Comparison of ENCODE assay signal across 19 cellular contexts in the genomic region with DNA sequence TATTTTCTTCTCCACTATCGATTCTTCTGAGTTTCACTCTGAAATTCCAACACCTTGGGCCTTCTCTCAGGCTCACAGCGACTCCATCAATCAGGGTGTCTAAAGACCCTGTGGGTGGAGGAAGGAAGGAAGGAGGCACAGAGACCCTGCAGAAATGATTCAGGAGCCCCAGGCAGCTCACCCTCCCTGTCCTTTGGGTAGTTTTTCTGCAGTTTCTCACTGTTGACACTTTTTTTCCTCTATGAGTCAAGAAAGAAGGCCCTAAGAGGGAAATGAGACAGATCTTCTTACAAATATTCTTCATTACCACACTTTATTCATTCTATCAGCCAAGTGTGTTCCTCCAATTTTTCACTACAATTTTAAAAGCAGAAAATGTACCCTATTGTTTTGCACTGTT. TPM values are rescaled to one million over a fixed set of nuclear protein-coding genes. Genes with fewer than 3 reads are reported as not detected.
DNase-seq lines count a peak whose midpoint lies in the region; ATAC-seq and TF ChIP-seq lines count a peak whose summit lies in the region.
"Had no signal": no experiment of that assay in that cellular context is flagged by ENCODE, and none has a peak within 500 bp of the region (broad histone marks: within the 10 kb centered on the region; RNA-seq: fewer than 3 reads in every experiment).

No MANE protein-coding gene starts in this region.

- no peak overlapping the region for H3K4me3 ChIP-seq in MM.1S (ENCODE audit: low read length)
- H3K4me3 ChIP-seq in CD8-positive, alpha-beta memory T cell (ENCODE audit: low read length): no peak overlapping the region
- no peak overlapping the region for H3K4me3 ChIP-seq in suprapubic skin

- no peaks in the 10 kb centered on the region for H3K9me2 ChIP-seq in MM.1S (replicated peaks; ENCODE audit: insufficient read depth, low read length)

- no peak for TF ChIP-seq POLR2A in GM18505 (IDR thresholded peaks at IDR 0.05; ENCODE audit: borderline replicate concordance, extremely low read depth, insufficient read depth, insufficient read length)
- no peak for TF ChIP-seq POLR2A in suprapubic skin (IDR thresholded peaks at IDR 0.05)

- no peaks in the 10 kb centered on the region for H3K9me3 Mint-ChIP-seq in CD8-positive, alpha-beta memory T cell
- H3K9me3 Mint-ChIP-seq: effector memory CD8-positive, alpha-beta T cell had no signal

- H3K79me2 ChIP-seq in MM.1S (ENCODE audit: low read length): no peaks in the 10 kb centered on the region

- CTCF ChIA-PET in CD8-positive, alpha-beta memory T cell (lab: Charles Lee): no interaction called here

- peak overlapping the region; percentile 45; the same call in 1 of the 2 replicates for H3K4me2 ChIP-seq in MM.1S (ENCODE audit: low read depth, low read length)

- H3K27ac ChIP-seq in MM.1S (ENCODE audit: low read length) (no peak overlapping the region), suprapubic skin (no peak overlapping the region)
- H3K27ac ChIP-seq in CD8-positive, alpha-beta memory T cell (ENCODE audit: low read depth, low read length): no peak overlapping the region
- H3K27ac ChIP-seq: neutrophil, VCaP had no signal

- no peak for TF ChIP-seq CTCF in MM.1S (IDR thresholded peaks at IDR 0.05; ENCODE audit: low read length)
- TF ChIP-seq CTCF in suprapubic skin (IDR thresholded peaks at IDR 0.05): no peak

- POLR2A ChIA-PET in CD8-positive, alpha-beta memory T cell (lab: Charles Lee): no interaction called here

- H3K36me3 ChIP-seq in MM.1S (replicated peaks; ENCODE audit: insufficient read depth, low read length) (no peaks in the 10 kb centered on the region), suprapubic skin (no peaks in the 10 kb centered on the region)
- no peaks in the 10 kb centered on the region for H3K36me3 ChIP-seq in CD8-positive, alpha-beta memory T cell (ENCODE audit: insufficient read depth, low read length)
- H3K36me3 ChIP-seq: neutrophil, spleen had no signal

- H3K9me3 ChIP-seq in MM.1S (replicated peaks; ENCODE audit: insufficient read depth, low read length) (no peaks in the 10 kb centered on the region), suprapubic skin (no peaks in the 10 kb centered on the region)
- H3K9me3 ChIP-seq in CD8-positive, alpha-beta memory T cell (ENCODE audit: low read length): no peaks in the 10 kb centered on the region
- H3K9me3 ChIP-seq: neutrophil, spleen had no signal

- H2AFZ ChIP-seq in MM.1S (ENCODE audit: low read length): no peak overlapping the region

- WGBS in suprapubic skin: 67% methylated on average over 2 of the region's 2 CpGs

- no peaks in the 10 kb centered on the region for H3F3A ChIP-seq in MM.1S (ENCODE audit: insufficient read depth, low read length)

- H3K27ac Mint-ChIP-seq in CD8-positive, alpha-beta memory T cell: peak overlapping the region in 1 of 8 donors; percentile 84
- H3K27ac Mint-ChIP-seq: effector memory CD8-positive, alpha-beta T cell had no signal

- H4K20me1 ChIP-seq in MM.1S (ENCODE audit: insufficient read depth, low read length): no peaks in the 10 kb centered on the region

- no peaks in the 10 kb centered on the region for H3K27me3 ChIP-seq in MM.1S (replicated peaks; ENCODE audit: insufficient read depth, low read length)
- peaks cover 2% of the 10 kb centered on the region for H3K27me3 ChIP-seq in CD8-positive, alpha-beta memory T cell (ENCODE audit: insufficient read depth, low read length, poor library complexity, severe bottlenecking)
- no peaks in the 10 kb centered on the region for H3K27me3 ChIP-seq in suprapubic skin

- no peak overlapping the region for H3K4me3 Mint-ChIP-seq in CD8-positive, alpha-beta memory T cell
- H3K4me3 Mint-ChIP-seq: effector memory CD8-positive, alpha-beta T cell had no signal

- ATAC-seq in GM18505 (IDR thresholded peaks at IDR 0.05; ENCODE audit: unreplicated experiment) (peak; percentile 16), GM21423 (IDR thresholded peaks at IDR 0.05; ENCODE audit: unreplicated experiment) (peak; percentile 18), HG02981 (IDR thresholded peaks at IDR 0.05; ENCODE audit: unreplicated experiment) (peak; percentile 7)
- ATAC-seq: effector memory CD8-positive, alpha-beta T cell had no signal

- no peaks in the 10 kb centered on the region for H3K36me3 Mint-ChIP-seq in CD8-positive, alpha-beta memory T cell

- H3K4me1 Mint-ChIP-seq in CD8-positive, alpha-beta memory T cell: no peaks in the 10 kb centered on the region

- peaks cover 6% of the 10 kb centered on the region; the same call in 1 of the 2 replicates for H3K4me1 ChIP-seq in MM.1S (ENCODE audit: low read length)
- no peaks in the 10 kb centered on the region for H3K4me1 ChIP-seq in CD8-positive, alpha-beta memory T cell (ENCODE audit: insufficient read depth, low read length)
- no peaks in the 10 kb centered on the region for H3K4me1 ChIP-seq in suprapubic skin

- TF ChIP-seq EP300 in suprapubic skin (IDR thresholded peaks at IDR 0.05): no peak

- DNase-seq in MM.1S (no peak), middle frontal gyrus (ENCODE audit: extremely low spot score, low spot score) (no peak), suprapubic skin (ENCODE audit: low spot score in 2 of 2) (no peak), cerebellum (ENCODE audit: low spot score) (no peak)
- no peak for DNase-seq in CD8-positive, alpha-beta memory T cell
- DNase-seq: activated T-cell treated with anti-CD3 and anti-CD28 coated beads, Interleukin-2, amount 50 U/mL, for 48 hours; AML-193; effector memory CD8-positive, alpha-beta T cell; GF-D8; NCI-H1105; NCI-H69; SHP77; spleen had no signal

- peaks cover 13 to 47% of the 10 kb centered on the region in 2 donors for H3K27me3 Mint-ChIP-seq in CD8-positive, alpha-beta memory T cell

- H3K9ac ChIP-seq in MM.1S (ENCODE audit: low read length): no peak overlapping the region

RNA-seq across cellular contexts. Expression of gene TBXT, which starts 34.2 kb away (rescaled TPM):
- not detected for total RNA-seq in CD8-positive, alpha-beta memory T cell
- not detected for polyA plus RNA-seq in CD8-positive, alpha-beta memory T cell
- total RNA-seq in suprapubic skin (not detected), cerebellum (not detected)
- total RNA-seq: left ventricle myocardium superior, spleen had no signal
